Comparison of ENCODE assay signal across 1 cellular context in genomic region chr9:130763585-130764200, GRCh38.
TF ChIP-seq lines count a peak whose summit lies in the region.

No MANE protein-coding gene starts in this region.

TF ChIP-seq in K562, 482 proteins besides CTCF, POLR2A, EP300 and RAD21:
- TF ChIP-seq MLX (CRISPR knock-in tag; conservative IDR thresholded peaks at IDR 0.05) = 0 out of 4 replicates have a peak, but pooled peaks of 1 of the 2 experiments have one; percentile 57
- no peak for TF ChIP-seq ZNF133 (CRISPR knock-in tag; IDR thresholded peaks at IDR 0.05)
